Comparison of ENCODE assay signal across 13 cellular contexts in the genomic region with DNA sequence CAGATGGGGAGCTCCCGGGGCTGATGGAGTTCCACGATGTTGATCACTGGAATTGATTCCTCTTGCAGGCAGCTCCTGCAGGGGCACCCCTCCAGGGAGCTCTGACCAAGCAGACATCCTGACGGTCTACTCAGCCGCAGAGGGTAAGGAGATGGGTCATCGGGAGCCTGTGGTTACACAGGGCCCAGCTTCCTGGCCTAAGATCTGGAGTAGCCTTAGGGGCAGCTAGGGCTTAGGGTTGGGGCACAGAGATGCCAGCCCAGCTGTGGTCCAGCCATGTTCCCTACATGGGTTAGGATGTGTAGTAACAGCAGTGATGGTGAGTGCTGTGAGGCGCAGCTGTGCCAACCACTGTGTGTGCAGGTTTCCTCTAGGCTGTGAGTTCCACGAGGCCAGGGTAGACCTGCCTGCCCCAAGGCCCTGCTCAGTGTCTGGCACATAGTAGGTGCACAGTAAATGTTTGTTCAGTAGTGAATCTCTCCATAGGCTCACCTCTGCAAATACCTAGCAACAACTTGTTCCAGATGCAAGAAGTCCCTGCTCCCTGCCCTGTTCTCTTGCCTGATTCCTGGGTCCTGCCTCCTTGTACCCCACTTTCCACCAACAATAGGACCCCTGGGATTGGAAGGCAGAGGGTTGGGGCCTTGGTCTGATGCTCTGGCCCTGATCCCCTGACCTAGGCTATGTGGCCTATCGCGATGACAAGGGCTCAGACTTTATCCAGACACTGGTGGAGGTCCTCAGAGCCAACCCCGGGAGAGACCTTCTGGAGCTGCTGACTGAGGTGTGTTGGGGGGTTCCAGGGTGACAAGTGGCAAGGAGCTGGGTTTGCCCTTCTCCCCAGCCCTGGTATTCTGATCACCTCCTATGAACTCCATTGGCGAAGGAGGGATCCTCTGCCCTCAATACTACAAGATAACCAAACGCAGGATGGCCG. TPM values are rescaled to one million over a fixed set of nuclear protein-coding genes. Genes with fewer than 3 reads are reported as not detected.
DNase-seq lines count a peak whose midpoint lies in the region; ATAC-seq lines count a peak whose summit lies in the region.
"Had no signal": no experiment of that assay in that cellular context is flagged by ENCODE, and none has a peak within 500 bp of the region (broad histone marks: within the 10 kb centered on the region; RNA-seq: fewer than 3 reads in every experiment).

No MANE protein-coding gene starts in this region.

- H3K9me3 Mint-ChIP-seq in CD4-positive, alpha-beta memory T cell = peaks cover 0 to 21% (median 9%) of the 10 kb centered on the region in 8 donors
- peaks cover 6% of the 10 kb centered on the region for H3K9me3 Mint-ChIP-seq in activated naive CD8-positive, alpha-beta T cell treated with anti-CD3 and anti-CD28 coated beads for 36 hours
- H3K9me3 Mint-ChIP-seq in natural killer cell treated with Interleukin-12 subunit alpha and Interleukin-12 subunit beta and Interleukin-15 and Interleukin-18, amount 100 ng/mL, for 72 hours = no peaks in the 10 kb centered on the region

- intact Hi-C loops in CD4-positive, alpha-beta memory T cell (cut with micrococcal nuclease) = no loop called here

- H3K27ac Mint-ChIP-seq in CD4-positive, alpha-beta memory T cell = peak overlapping the region in 3 of 7 donors; percentile 37 to 100 (median 59)
- no peak overlapping the region for H3K27ac Mint-ChIP-seq in activated naive CD8-positive, alpha-beta T cell treated with anti-CD3 and anti-CD28 coated beads for 36 hours
- peak overlapping the region in 1 of 2 donors; percentile 93 for H3K27ac Mint-ChIP-seq in natural killer cell treated with Interleukin-12 subunit alpha and Interleukin-12 subunit beta and Interleukin-15 and Interleukin-18, amount 100 ng/mL, for 72 hours

- H3K27me3 ChIP-seq in CD4-positive, alpha-beta memory T cell (ENCODE audit: insufficient read depth, low read length) = no peaks in the 10 kb centered on the region
- H3K27me3 ChIP-seq in H7 (ENCODE audit: control insufficient read depth, insufficient read depth, low read length) = peaks cover 7% of the 10 kb centered on the region
- H3K27me3 ChIP-seq: heart left ventricle had no signal

- H3K36me3 Mint-ChIP-seq in CD4-positive, alpha-beta memory T cell = peaks cover 0 to 23% of the 10 kb centered on the region in 2 donors
- peaks cover 4% of the 10 kb centered on the region for H3K36me3 Mint-ChIP-seq in activated naive CD8-positive, alpha-beta T cell treated with anti-CD3 and anti-CD28 coated beads for 36 hours
- H3K36me3 Mint-ChIP-seq in natural killer cell treated with Interleukin-12 subunit alpha and Interleukin-12 subunit beta and Interleukin-15 and Interleukin-18, amount 100 ng/mL, for 72 hours = no peaks in the 10 kb centered on the region

- H3K9me3 ChIP-seq in CD4-positive, alpha-beta memory T cell (ENCODE audit: control insufficient read depth in 1 of 2, low read length in 2 of 2) = no peaks in the 10 kb centered on the region
- H3K9me3 ChIP-seq: heart left ventricle had no signal

- peaks cover 27% of the 10 kb centered on the region for H3K4me1 ChIP-seq in CD4-positive, alpha-beta memory T cell (ENCODE audit: insufficient read depth, low read length)

- no peak overlapping the region for H3K4me3 ChIP-seq in CD4-positive, alpha-beta memory T cell (ENCODE audit: low read length in 2 of 2)
- no peak overlapping the region for H3K4me3 ChIP-seq in H7 (ENCODE audit: insufficient read depth, low read depth, low read length)

- no peak for ATAC-seq in natural killer cell treated with Interleukin-12 subunit alpha and Interleukin-12 subunit beta and Interleukin-15 and Interleukin-18, amount 100 ng/mL, for 72 hours

- peak overlapping the region; percentile 38 to 90 (median 76) for H3K4me3 Mint-ChIP-seq in CD4-positive, alpha-beta memory T cell
- H3K4me3 Mint-ChIP-seq in activated naive CD8-positive, alpha-beta T cell treated with anti-CD3 and anti-CD28 coated beads for 36 hours = peak overlapping the region; percentile 90
- H3K4me3 Mint-ChIP-seq in natural killer cell treated with Interleukin-12 subunit alpha and Interleukin-12 subunit beta and Interleukin-15 and Interleukin-18, amount 100 ng/mL, for 72 hours = peak overlapping the region; percentile 88

- H3K27me3 Mint-ChIP-seq in CD4-positive, alpha-beta memory T cell = peaks cover 3 to 8% of the 10 kb centered on the region in 2 donors
- peaks cover 12% of the 10 kb centered on the region for H3K27me3 Mint-ChIP-seq in activated naive CD8-positive, alpha-beta T cell treated with anti-CD3 and anti-CD28 coated beads for 36 hours
- no peaks in the 10 kb centered on the region for H3K27me3 Mint-ChIP-seq in natural killer cell treated with Interleukin-12 subunit alpha and Interleukin-12 subunit beta and Interleukin-15 and Interleukin-18, amount 100 ng/mL, for 72 hours

- POLR2A ChIA-PET in CD4-positive, alpha-beta memory T cell (lab: Charles Lee; ENCODE audit: partially characterized antibody) = interaction anchor here (0.9 to 6.5 kb wide), 7 partner anchors 11 to 126 kb away, joined by 3 to 123 read pairs (median 8); a partner anchor contains a TSS

- CTCF ChIA-PET in CD4-positive, alpha-beta memory T cell (lab: Charles Lee; ENCODE audit: partially characterized antibody) = interaction anchor here (0.9 to 4.5 kb wide), 13 partner anchors 8 to 117 kb away, joined by 3 to 44 read pairs (median 4); no protein-coding TSS in a partner anchor

- peaks cover 21 to 40% (median 25%) of the 10 kb centered on the region in 4 donors for H3K4me1 Mint-ChIP-seq in CD4-positive, alpha-beta memory T cell
- H3K4me1 Mint-ChIP-seq in activated naive CD8-positive, alpha-beta T cell treated with anti-CD3 and anti-CD28 coated beads for 36 hours = peaks cover 27% of the 10 kb centered on the region
- H3K4me1 Mint-ChIP-seq in natural killer cell treated with Interleukin-12 subunit alpha and Interleukin-12 subunit beta and Interleukin-15 and Interleukin-18, amount 100 ng/mL, for 72 hours (ENCODE audit: low read depth in 2 of 2) = peaks cover 25% of the 10 kb centered on the region in 2 donors

- DNase-seq in CD4-positive, alpha-beta memory T cell = no peak
- DNase-seq in H7 = peak; percentile 34
- DNase-seq in activated naive CD8-positive, alpha-beta T cell treated with anti-CD3 and anti-CD28 coated beads for 36 hours = no peak
- no peak for DNase-seq in natural killer cell treated with Interleukin-12 subunit alpha and Interleukin-12 subunit beta and Interleukin-15 and Interleukin-18, amount 100 ng/mL, for 72 hours (ENCODE audit: low spot score)
- no peak for DNase-seq in midbrain (lab: John Stamatoyannopoulos, UW)
- DNase-seq in SK-N-DZ (ENCODE audit: low spot score) = no peak
- DNase-seq in NCI-H69 (lab: John Stamatoyannopoulos, UW) = no peak
- DNase-seq: GM23248; NCI-H2029; stimulated activated CD4-positive, alpha-beta T cell treated with anti-CD3 and anti-CD28 coated beads, Interleukin-4, amount 100 ng/mL, for 4 hours had no signal

- H3K27ac ChIP-seq in CD4-positive, alpha-beta memory T cell (ENCODE audit: low read depth, low read length) = no peak overlapping the region

- no peaks in the 10 kb centered on the region for H3K36me3 ChIP-seq in CD4-positive, alpha-beta memory T cell (ENCODE audit: insufficient read depth, low read length)
- H3K36me3 ChIP-seq in H7 (replicated peaks; ENCODE audit: control insufficient read depth, insufficient read depth, low read length) = no peaks in the 10 kb centered on the region
- H3K36me3 ChIP-seq: heart left ventricle had no signal

RNA-seq across cellular contexts. Expression of a gene that starts 13.7 kb away (rescaled TPM):
- total RNA-seq in CD4-positive, alpha-beta memory T cell = 10 to 100 TPM; 14.1 to 14.5 TPM
- polyA plus RNA-seq in CD4-positive, alpha-beta memory T cell = 1 to 10 TPM in 1 of 2 donors, under 1 TPM in 1; 0.67 to 3.2 TPM
- total RNA-seq in H7 (2014; rRNA removed; shearing (Covaris generic)) = 5.5 and 6.3 TPM in 2 replicates
- total RNA-seq in activated naive CD8-positive, alpha-beta T cell treated with anti-CD3 and anti-CD28 coated beads for 36 hours = 1 to 10 TPM; 7.6 to 9.1 TPM
- total RNA-seq in natural killer cell treated with Interleukin-12 subunit alpha and Interleukin-12 subunit beta and Interleukin-15 and Interleukin-18, amount 100 ng/mL, for 72 hours = 10 to 100 TPM in 1 of 2 donors, 1 to 10 TPM in 1; 8.5 to 11.6 TPM
- 6.1 and 7.0 TPM in 2 replicates for polyA plus RNA-seq in SK-N-DZ (2014; cell fraction: cytosol; rRNA removed)
- polyA plus RNA-seq in SK-N-DZ (2014; cell fraction: nucleus; rRNA removed) = 7.0 and 9.3 TPM in 2 replicates

RNA-seq across cellular contexts. Expression of a gene that starts 36.1 kb away (rescaled TPM):
- not detected for total RNA-seq in CD4-positive, alpha-beta memory T cell
- under 1 TPM in 1 of 2 donors, not detected in 1; 0.20 TPM for polyA plus RNA-seq in CD4-positive, alpha-beta memory T cell
- 40.2 and 41.2 TPM in 2 replicates for total RNA-seq in H7 (2014; rRNA removed; shearing (Covaris generic))
- under 1 TPM; 0.35 to 0.36 TPM for total RNA-seq in activated naive CD8-positive, alpha-beta T cell treated with anti-CD3 and anti-CD28 coated beads for 36 hours
- not detected for total RNA-seq in natural killer cell treated with Interleukin-12 subunit alpha and Interleukin-12 subunit beta and Interleukin-15 and Interleukin-18, amount 100 ng/mL, for 72 hours
- 20.0 and 28.5 TPM in 2 replicates for polyA plus RNA-seq in SK-N-DZ (2014; cell fraction: cytosol; rRNA removed)
- 26.1 and 28.8 TPM in 2 replicates for polyA plus RNA-seq in SK-N-DZ (2014; cell fraction: nucleus; rRNA removed)

RNA-seq across cellular contexts. Expression of a gene that starts 39.5 kb away (rescaled TPM):
- total RNA-seq in CD4-positive, alpha-beta memory T cell = under 1 TPM; 0.49 to 0.97 TPM
- polyA plus RNA-seq in CD4-positive, alpha-beta memory T cell = not detected
- total RNA-seq in H7 (2014; rRNA removed; shearing (Covaris generic)) = not detected in 2 replicates
- total RNA-seq in activated naive CD8-positive, alpha-beta T cell treated with anti-CD3 and anti-CD28 coated beads for 36 hours = not detected
- total RNA-seq in natural killer cell treated with Interleukin-12 subunit alpha and Interleukin-12 subunit beta and Interleukin-15 and Interleukin-18, amount 100 ng/mL, for 72 hours = not detected
- not detected in 2 replicates for polyA plus RNA-seq in SK-N-DZ (2014; cell fraction: cytosol; rRNA removed)
- not detected in 2 replicates for polyA plus RNA-seq in SK-N-DZ (2014; cell fraction: nucleus; rRNA removed)
- total RNA-seq: GM23248, heart left ventricle, lung microvascular endothelial cell had no signal
- polyA plus RNA-seq: GM23248, heart left ventricle had no signal

RNA-seq across cellular contexts. Expression of a gene that starts 49.4 kb away (rescaled TPM):
- total RNA-seq in CD4-positive, alpha-beta memory T cell = under 1 TPM in 1 of 2 experiments, not detected in 1; 0.15 TPM
- polyA plus RNA-seq in CD4-positive, alpha-beta memory T cell = not detected
- total RNA-seq in H7 (2014; rRNA removed; shearing (Covaris generic)) = 217 and 238 TPM in 2 replicates
- not detected for total RNA-seq in activated naive CD8-positive, alpha-beta T cell treated with anti-CD3 and anti-CD28 coated beads for 36 hours
- total RNA-seq in natural killer cell treated with Interleukin-12 subunit alpha and Interleukin-12 subunit beta and Interleukin-15 and Interleukin-18, amount 100 ng/mL, for 72 hours = under 1 TPM in 1 of 2 donors, not detected in 1; 0.22 TPM
- polyA plus RNA-seq in SK-N-DZ (2014; cell fraction: cytosol; rRNA removed) = not detected in 2 replicates
- 0.69 TPM in 1 of 2 replicates, not detected in the other for polyA plus RNA-seq in SK-N-DZ (2014; cell fraction: nucleus; rRNA removed)
- total RNA-seq: GM23248, heart left ventricle, lung microvascular endothelial cell, pulmonary artery endothelial cell had no signal
- polyA plus RNA-seq: heart left ventricle had no signal

Comparison
In these comparisons a context has a peak if more than half of its experiments do, and no peak if none do; other contexts are left out.
1. RNA of a gene that starts 36.1 kb away (total RNA-seq): 40.2 to 41.2 TPM in H7; 0.35 to 0.36 TPM in activated naive CD8-positive, alpha-beta T cell treated with anti-CD3 and anti-CD28 coated beads for 36 hours, not detected in CD4-positive, alpha-beta memory T cell and not detected in natural killer cell treated with Interleukin-12 subunit alpha and Interleukin-12 subunit beta and Interleukin-15 and Interleukin-18, amount 100 ng/mL, for 72 hours; every median in the first group is over 10 times any median in the second.
2. Peak in every context shown above with its lines, with median percentiles within 50 percentile points of each other: H3K4me3 Mint-ChIP-seq.